In genomic region chr7:130154501-130155317, GRCh38 we compare ENCODE assay signal across 8 cellular contexts. TPM values are rescaled to one million over a fixed set of nuclear protein-coding genes. Genes with fewer than 3 reads are reported as not detected.
A peak's percentile ranks its signal among the peaks of the same experiment; 100 is the strongest.
DNase-seq lines count a peak whose midpoint lies in the region; ATAC-seq and TF ChIP-seq lines count a peak whose summit lies in the region.
"Had no signal": no experiment of that assay in that cellular context is flagged by ENCODE, and none has a peak within 500 bp of the region (broad histone marks: within the 10 kb centered on the region; RNA-seq: fewer than 3 reads in every experiment).

No MANE protein-coding gene starts in this region.

- H3K36me3 Mint-ChIP-seq in endothelial cell (ENCODE audit: low read depth, unreplicated experiment), result peaks cover 4% of the 10 kb centered on the region

- H3K4me3 Mint-ChIP-seq in endothelial cell (ENCODE audit: unreplicated experiment), result no peak overlapping the region

- H3K27me3 Mint-ChIP-seq in endothelial cell (ENCODE audit: unreplicated experiment), result peaks cover 2% of the 10 kb centered on the region

- peak; percentile 47 for DNase-seq in HT-29 (ENCODE audit: low spot score)
- DNase-seq in NCI-H510A treated with DMSO at 0.1 percent for 48 hours (lab: John Stamatoyannopoulos, UW), result peak; percentile 13
- DNase-seq in endothelial cell (ENCODE audit: low spot score), result peak; percentile 31
- peak; percentile 38 for DNase-seq in retina
- DNase-seq in activated CD4-positive, alpha-beta T cell treated with anti-CD3 and anti-CD28 coated beads, Interleukin-2, amount 50 U/mL, for 48 hours, result no peak

- peaks cover 6% of the 10 kb centered on the region for H3K4me1 Mint-ChIP-seq in endothelial cell (ENCODE audit: unreplicated experiment)

- no peaks in the 10 kb centered on the region for H3K9me3 Mint-ChIP-seq in endothelial cell (ENCODE audit: unreplicated experiment)

- ATAC-seq in GM21528 (IDR thresholded peaks at IDR 0.05; ENCODE audit: low FRiP score, unreplicated experiment) (no peak), HG03521 (IDR thresholded peaks at IDR 0.05; ENCODE audit: unreplicated experiment) (no peak)

- TF ChIP-seq CTCF in endothelial cell (IDR thresholded peaks at IDR 0.05; ENCODE audit: unreplicated experiment), result peak; percentile 68

- H3K27ac Mint-ChIP-seq in endothelial cell (ENCODE audit: unreplicated experiment), result no peak overlapping the region

RNA-seq across cellular contexts. Expression of gene TMEM209, which starts 50.5 kb away (rescaled TPM):
- total RNA-seq in HT-29 (2014; rRNA removed; shearing (Covaris generic)), result 11.4 and 13.1 TPM in 2 replicates
- 11.8 TPM for total RNA-seq in endothelial cell (ENCODE audit: unreplicated experiment)

RNA-seq across cellular contexts. Expression of gene SSMEM1, which starts 53.0 kb away (rescaled TPM):
- total RNA-seq in HT-29 (2014; rRNA removed; shearing (Covaris generic)), result not detected in 2 replicates
- not detected for total RNA-seq in endothelial cell (ENCODE audit: unreplicated experiment)
- total RNA-seq: lower leg skin had no signal

Comparison
In these comparisons a context has a peak if more than half of its experiments do, and no peak if none do; other contexts are left out.
1. DNase-seq: peak in HT-29 (single experiment), NCI-H510A treated with DMSO at 0.1 percent for 48 hours (single experiment), endothelial cell (single experiment) and retina (single experiment); none in activated CD4-positive, alpha-beta T cell treated with anti-CD3 and anti-CD28 coated beads, Interleukin-2, amount 50 U/mL, for 48 hours (0 of 2).